ENCODE assay signal across 28 cellular contexts in the genomic region with DNA sequence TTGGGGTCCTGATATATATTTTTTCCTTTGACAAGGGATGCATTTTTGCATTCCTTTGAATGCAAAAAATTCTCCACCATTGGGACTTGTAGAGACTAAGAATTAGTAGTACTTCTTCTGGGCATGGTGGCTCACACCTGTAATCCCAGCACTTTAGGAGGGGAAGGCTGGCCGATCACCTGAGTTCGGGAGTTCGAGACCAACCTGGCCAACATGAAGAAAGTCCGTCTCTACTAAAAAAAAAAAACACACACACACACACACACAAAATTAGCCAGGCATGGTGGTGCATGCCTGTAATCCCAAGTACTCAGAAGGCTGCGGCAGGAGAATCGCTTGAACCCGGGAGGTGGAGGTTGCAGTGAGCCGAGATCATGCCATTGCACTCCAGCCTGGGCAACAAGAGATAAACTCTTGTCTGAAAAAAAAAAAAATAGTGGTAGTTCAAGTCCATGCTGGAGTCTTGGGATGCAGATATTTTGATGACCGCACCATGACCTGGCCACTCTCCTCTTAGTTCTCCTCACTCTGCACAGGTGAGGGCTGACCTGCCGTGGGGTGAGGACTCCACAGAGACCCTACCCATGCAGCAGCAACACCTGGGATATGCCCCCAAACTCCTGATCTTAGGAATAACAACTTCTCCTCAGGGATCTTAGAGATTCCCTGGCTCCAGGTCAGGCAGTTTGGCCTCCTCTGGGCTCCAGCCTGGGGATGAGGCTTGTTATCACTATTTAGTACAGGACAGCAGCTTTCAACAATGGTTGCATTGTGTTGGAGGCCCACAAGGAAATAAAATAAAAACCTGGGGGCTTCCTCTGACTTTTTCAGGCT.
"Had no signal": no experiment of that assay in that cellular context is flagged by ENCODE, and none has a peak within 500 bp of the region (broad histone marks: within the 10 kb centered on the region; RNA-seq: fewer than 3 reads in every experiment).

No MANE protein-coding gene starts in this region.

- H2AFZ ChIP-seq: neural progenitor cell had no signal

- ATAC-seq: left lobe of liver; naive thymus-derived CD4-positive, alpha-beta T cell; sciatic nerve had no signal

- H3K4me3 ChIP-seq: colonic mucosa, esophagus squamous epithelium, lung, neural progenitor cell, prostate gland, right atrium auricular region, smooth muscle cell, testis, tibial artery had no signal

- H3K4me3 Mint-ChIP-seq: dendritic cell treated with granulocyte-macrophage colony-stimulating factor and Interleukin-4, amounts not matched to agents 40 ng/mL and 50 ng/mL, for 4 days; immature natural killer cell; naive thymus-derived CD4-positive, alpha-beta T cell; nephron; neural progenitor cell; type B pancreatic cell had no signal

- DNase-seq: colonic mucosa; effector memory CD4-positive, alpha-beta T cell; erythroblast; esophagus squamous epithelium; hypothalamus; immature natural killer cell; islet precursor cell; mesenchymal stem cell; midbrain; naive thymus-derived CD4-positive, alpha-beta T cell; stimulated activated CD4-positive, alpha-beta T cell treated with anti-CD3 and anti-CD28 coated beads, Interleukin-12 subunit alpha, Interleukin-12 subunit beta, amount 100 ng/mL, for 4 hours; stimulated activated CD4-positive, alpha-beta T cell treated with anti-CD3 and anti-CD28 coated beads, Interleukin-1b, Interleukin-23, amount 100 ng/mL, for 48 hours; stimulated activated CD4-positive, alpha-beta T cell treated with anti-CD3 and anti-CD28 coated beads, Interleukin-4, amount 100 ng/mL, for 1 hour; stimulated activated CD8-positive, alpha-beta memory T cell treated with anti-CD3 and anti-CD28 coated beads, Interleukin-4, amount 100 ng/mL, for 48 hours; stimulated activated naive CD4-positive, alpha-beta T cell treated with Interleukin-2 at 50 U/mL for 16 hours; substantia nigra; testis; tibial artery had no signal

- H3K36me3 ChIP-seq: colonic mucosa, esophagus squamous epithelium, neural progenitor cell, prostate gland, right atrium auricular region, tibial artery had no signal

- H3K27ac ChIP-seq: colonic mucosa, esophagus squamous epithelium, neural progenitor cell, prostate gland, right atrium auricular region, testis, tibial artery had no signal

- H3K9ac ChIP-seq: neural progenitor cell had no signal

- H3K9me3 ChIP-seq: colonic mucosa, esophagus squamous epithelium, prostate gland, right atrium auricular region, testis, tibial artery had no signal

- H3K27me3 ChIP-seq: colonic mucosa, right atrium auricular region, testis had no signal

- H3K36me3 Mint-ChIP-seq: immature natural killer cell; naive thymus-derived CD4-positive, alpha-beta T cell; neural progenitor cell; type B pancreatic cell had no signal

- H3K4me1 ChIP-seq: colonic mucosa, esophagus squamous epithelium, neural progenitor cell, prostate gland, right atrium auricular region, testis, tibial artery had no signal

- H3K4me2 ChIP-seq: neural progenitor cell, smooth muscle cell had no signal

- H3K9me3 Mint-ChIP-seq: dendritic cell treated with granulocyte-macrophage colony-stimulating factor and Interleukin-4, amounts not matched to agents 40 ng/mL and 50 ng/mL, for 4 days; immature natural killer cell; nephron; neural progenitor cell; type B pancreatic cell had no signal

- H3K4me1 Mint-ChIP-seq: naive thymus-derived CD4-positive, alpha-beta T cell; nephron had no signal

- H3K27ac Mint-ChIP-seq: dendritic cell treated with granulocyte-macrophage colony-stimulating factor and Interleukin-4, amounts not matched to agents 40 ng/mL and 50 ng/mL, for 4 days; immature natural killer cell; naive thymus-derived CD4-positive, alpha-beta T cell; nephron; neural progenitor cell; type B pancreatic cell had no signal
